Comparison of ENCODE assay signal across 32 cellular contexts in genomic region chr11:45774786-45775185, GRCh38.
"Had no signal": no experiment of that assay in that cellular context is flagged by ENCODE, and none has a peak within 500 bp of the region (broad histone marks: within the 10 kb centered on the region; RNA-seq: fewer than 3 reads in every experiment).

No MANE protein-coding gene starts in this region.

- H3K27me3 Mint-ChIP-seq: activated CD4-positive, alpha-beta memory T cell treated with anti-CD3 and anti-CD28 coated beads for 36 hours; T-cell had no signal

- ATAC-seq: activated T-cell treated with anti-CD3 and anti-CD28 coated beads, Interleukin-2, amount 50 U/mL, for 4 hours; PC-3; T-cell; T-helper 17 cell had no signal

- DNase-seq: activated B cell treated with CpG ODN at 0.5 μM for 24 hours; activated CD4-positive, alpha-beta memory T cell treated with anti-CD3 and anti-CD28 coated beads for 36 hours; activated CD4-positive, alpha-beta T cell treated with anti-CD3 and anti-CD28 coated beads for 4 hours; activated CD4-positive, alpha-beta T cell treated with anti-CD3 and anti-CD28 coated beads, Interleukin-2, amount 50 U/mL, for 1 hour; activated CD4-positive, CD25-positive, alpha-beta regulatory T cell treated with anti-CD3 and anti-CD28 coated beads, Interleukin-2, amount 50 U/mL, for 72 hours; activated CD8-positive, alpha-beta memory T cell treated with anti-CD3 and anti-CD28 coated beads, Interleukin-2, amount 50 U/mL, for 4 hours; activated effector memory CD4-positive, alpha-beta T cell treated with Interleukin-2 at 50 U/mL for 16 hours; activated naive CD4-positive, alpha-beta T cell treated with anti-CD3 and anti-CD28 coated beads, Interleukin-2, amount 50 U/mL, for 16 hours; activated naive CD8-positive, alpha-beta T cell treated with anti-CD3 and anti-CD28 coated beads, Interleukin-2, amount 10 ng/mL, durations not matched to agents 7 days and 5 days; activated T-cell treated with anti-CD3 and anti-CD28 coated beads for 4 hours; activated T-cell treated with anti-CD3 and anti-CD28 coated beads, Interleukin-2, amount 50 U/mL, for 4 hours; amygdala; Kasumi-1; KG1; MG63; NCI-H1048; NCI-H1105 treated with DMSO at 0.1 percent for 48 hours; NCI-H1436 treated with DMSO at 0.1 percent for 48 hours; NCI-H1694 treated with DMSO at 0.1 percent for 48 hours; NCI-H2029; NCI-H345; NCI-H524 treated with DMSO at 0.1 percent for 48 hours; NK-92 treated with Interleukin-12 subunit alpha and Interleukin-12 subunit beta, amount 100 ng/mL, for 24 hours; PC-3; Peyer's patch; RPMI8226; SHP77 treated with DMSO at 0.1 percent for 48 hours; SK-N-SH; T-cell; T-helper 17 cell; T-helper 9 cell had no signal

- H3K36me3 Mint-ChIP-seq: activated CD4-positive, alpha-beta memory T cell treated with anti-CD3 and anti-CD28 coated beads for 36 hours; activated naive CD8-positive, alpha-beta T cell treated with anti-CD3 and anti-CD28 coated beads, Interleukin-2, amount 10 ng/mL, durations not matched to agents 7 days and 5 days; T-cell had no signal

- H3K27ac Mint-ChIP-seq: activated B cell treated with CpG ODN at 0.5 μM for 24 hours; activated CD4-positive, alpha-beta memory T cell treated with anti-CD3 and anti-CD28 coated beads for 36 hours; activated naive CD8-positive, alpha-beta T cell treated with anti-CD3 and anti-CD28 coated beads, Interleukin-2, amount 10 ng/mL, durations not matched to agents 7 days and 5 days; activated T-helper 1 cell treated with anti-CD3 and anti-CD28 coated beads, Interleukin-12 subunit alpha, Interleukin-12 subunit beta, Interleukin-2, Interleukin-4 antibody, amounts not matched to agents 30 ng/mL and 10 ng/mL and 1 ng/mL, durations not matched to agents 14 hours and 24 hours and 36 hours; T-cell had no signal

- H3K9me3 Mint-ChIP-seq: activated B cell treated with CpG ODN at 0.5 μM for 24 hours; activated CD4-positive, alpha-beta memory T cell treated with anti-CD3 and anti-CD28 coated beads for 36 hours; activated naive CD8-positive, alpha-beta T cell treated with anti-CD3 and anti-CD28 coated beads, Interleukin-2, amount 10 ng/mL, durations not matched to agents 7 days and 5 days; activated T-cell treated with anti-CD3 and anti-CD28 coated beads, Interleukin-2, amount 50 U/mL, for 4 hours; activated T-helper 1 cell treated with anti-CD3 and anti-CD28 coated beads, Interleukin-12 subunit alpha, Interleukin-12 subunit beta, Interleukin-2, Interleukin-4 antibody, amounts not matched to agents 30 ng/mL and 10 ng/mL and 1 ng/mL, durations not matched to agents 14 hours and 24 hours and 36 hours; T-cell had no signal

- H3K4me3 Mint-ChIP-seq: activated B cell treated with CpG ODN at 0.5 μM for 24 hours; activated CD4-positive, alpha-beta memory T cell treated with anti-CD3 and anti-CD28 coated beads for 36 hours; activated naive CD8-positive, alpha-beta T cell treated with anti-CD3 and anti-CD28 coated beads, Interleukin-2, amount 10 ng/mL, durations not matched to agents 7 days and 5 days; activated T-cell treated with anti-CD3 and anti-CD28 coated beads, Interleukin-2, amount 50 U/mL, for 4 hours; activated T-helper 1 cell treated with anti-CD3 and anti-CD28 coated beads, Interleukin-12 subunit alpha, Interleukin-12 subunit beta, Interleukin-2, Interleukin-4 antibody, amounts not matched to agents 30 ng/mL and 10 ng/mL and 1 ng/mL, durations not matched to agents 14 hours and 24 hours and 36 hours; T-cell; T-helper 17 cell had no signal
